Comparison of ENCODE assay signal across 18 cellular contexts in genomic region chr3:52176951-52177700, GRCh38. TPM values are rescaled to one million over a fixed set of nuclear protein-coding genes. Genes with fewer than 3 reads are reported as not detected.
DNase-seq lines count a peak whose midpoint lies in the region; ATAC-seq, FAIRE-seq and TF ChIP-seq lines count a peak whose summit lies in the region.
"Had no signal": no experiment of that assay in that cellular context is flagged by ENCODE, and none has a peak within 500 bp of the region (broad histone marks: within the 10 kb centered on the region; RNA-seq: fewer than 3 reads in every experiment).

No MANE protein-coding gene starts in this region.

- WGBS in right cardiac atrium, result 74% methylated on average over 15 of the region's 15 CpGs
- 24 to 37% methylated on average over 15 of the region's 15 CpGs for WGBS in aorta, 2 donors

- H3K4me1 ChIP-seq in right cardiac atrium (ENCODE audit: control insufficient read depth, insufficient read depth, low read length) (peaks cover under 1% of the 10 kb centered on the region), right atrium auricular region (no peaks in the 10 kb centered on the region), aorta (ENCODE audit: control insufficient read depth in 1 of 2, insufficient read depth in 2 of 2, low read length in 2 of 2) (no peaks in the 10 kb centered on the region)
- H3K4me1 ChIP-seq: Peyer's patch had no signal

- H3K4me3 ChIP-seq in right cardiac atrium (ENCODE audit: low read length) (no peak overlapping the region), right atrium auricular region (no peak overlapping the region), bronchial epithelial cell (ENCODE audit: low read depth, low read length) (no peak overlapping the region), aorta (ENCODE audit: low read length in 2 of 2) (no peak overlapping the region)
- H3K4me3 ChIP-seq: Peyer's patch had no signal

- TF ChIP-seq CTCF in right atrium auricular region (IDR thresholded peaks at IDR 0.05) (no peak), bronchial epithelial cell (IDR thresholded peaks at IDR 0.05; ENCODE audit: insufficient read depth, low read length, severe bottlenecking) (no peak), omental fat pad (IDR thresholded peaks at IDR 0.05) (no peak)

- H3K27ac ChIP-seq in right cardiac atrium (ENCODE audit: low read length) (no peak overlapping the region), right atrium auricular region (no peak overlapping the region), aorta (ENCODE audit: low read depth in 1 of 2, low read length in 2 of 2) (no peak overlapping the region)
- H3K27ac ChIP-seq: Peyer's patch had no signal

- no peak for FAIRE-seq in bronchial epithelial cell (lab: Jason Lieb, UNC)

- ATAC-seq in right cardiac atrium (peak; percentile 8 to 38), omental fat pad (ENCODE audit: low FRiP score) (peak; percentile 29), aorta (ENCODE audit: low FRiP score) (no peak), GM21515 (IDR thresholded peaks at IDR 0.05; ENCODE audit: unreplicated experiment) (no peak)
- ATAC-seq: CD8-positive, alpha-beta T cell had no signal

- no peaks in the 10 kb centered on the region for H3K27me3 ChIP-seq in right cardiac atrium (ENCODE audit: control insufficient read depth, insufficient read depth)
- no peaks in the 10 kb centered on the region for H3K27me3 ChIP-seq in right atrium auricular region
- H3K27me3 ChIP-seq in bronchial epithelial cell (ENCODE audit: control insufficient read depth, insufficient read depth, low read length), result peaks cover 8% of the 10 kb centered on the region
- no peaks in the 10 kb centered on the region for H3K27me3 ChIP-seq in aorta (ENCODE audit: control insufficient read depth in 1 of 2, insufficient read depth in 2 of 2, low read length in 1 of 2)
- H3K27me3 ChIP-seq: Peyer's patch had no signal

- DNase-seq in right cardiac atrium, result no peak
- no peak for DNase-seq in right atrium auricular region (ENCODE audit: low spot score)
- DNase-seq in bronchial epithelial cell (ENCODE audit: low read depth), result peak; percentile 33
- DNase-seq in omental fat pad (ENCODE audit: low spot score), result no peak
- DNase-seq in aorta, result peak; percentile 21 to 69
- DNase-seq in HT-29 (ENCODE audit: low spot score), result no peak
- no peak for DNase-seq in hepatic stellate cell (ENCODE audit: low spot score)
- DNase-seq: activated CD4-positive, alpha-beta T cell treated with anti-CD3 and anti-CD28 coated beads, Interleukin-2, amount 50 U/mL, for 48 hours; CD8-positive, alpha-beta T cell; foreskin melanocyte; naive B cell; NCI-H1930; NCI-H526; Peyer's patch; stimulated activated CD4-positive, alpha-beta T cell treated with anti-CD3 and anti-CD28 coated beads, Interleukin-1b, Interleukin-23, amount 100 ng/mL, for 48 hours; substantia nigra had no signal

- H3K9me3 ChIP-seq in right cardiac atrium (ENCODE audit: control insufficient read depth, low read length) (no peaks in the 10 kb centered on the region), right atrium auricular region (no peaks in the 10 kb centered on the region), aorta (ENCODE audit: control insufficient read depth, low read length) (no peaks in the 10 kb centered on the region)
- H3K9me3 ChIP-seq: Peyer's patch had no signal

- no peaks in the 10 kb centered on the region for H3K36me3 ChIP-seq in right atrium auricular region
- no peaks in the 10 kb centered on the region for H3K36me3 ChIP-seq in bronchial epithelial cell (ENCODE audit: control insufficient read depth, insufficient read depth, low read length)
- no peaks in the 10 kb centered on the region for H3K36me3 ChIP-seq in aorta (ENCODE audit: control insufficient read depth in 1 of 2, insufficient read depth in 2 of 2, low read length in 1 of 2)
- H3K36me3 ChIP-seq: Peyer's patch had no signal

- intact Hi-C loops in right cardiac atrium (cut with DNase I), result no loop called here
- intact Hi-C loops in aorta (cut with DNase I), result no loop called here

RNA-seq across cellular contexts. Expression of gene ALAS1, which starts 20.8 kb away (rescaled TPM):
- 100 to 1,000 TPM in 3 of 4 donors, 10 to 100 TPM in 1; 95.7 to 123 (median 110) TPM for total RNA-seq in right cardiac atrium
- polyA plus RNA-seq in right cardiac atrium, result 119 TPM
- 100 to 1,000 TPM in 1 of 2 donors, 10 to 100 TPM in 1; 69.7 to 103 TPM for total RNA-seq in right atrium auricular region
- total RNA-seq in bronchial epithelial cell, result 32.1 and 66.7 TPM in 2 replicates
- total RNA-seq in omental fat pad, result 10 to 100 TPM; 29.3 to 79.7 (median 31.0) TPM
- 10 to 100 TPM; 30.2 to 34.5 TPM for total RNA-seq in aorta
- 10 to 100 TPM; 14.4 to 16.5 TPM for polyA plus RNA-seq in aorta
- total RNA-seq in HT-29 (2014; rRNA removed; shearing (Covaris generic)), result 31.5 and 34.4 TPM in 2 replicates

RNA-seq across cellular contexts. Expression of gene POC1A, which starts 22.9 kb away (rescaled TPM):
- total RNA-seq in right cardiac atrium (1 to 10 TPM; 1.0 to 1.4 (median 1.3) TPM), right atrium auricular region (under 1 TPM; 0.47 to 0.78 TPM), bronchial epithelial cell (1.8 and 3.3 TPM in 2 replicates), omental fat pad (1 to 10 TPM in 3 of 4 donors, under 1 TPM in 1; 0.65 to 2.0 (median 1.2) TPM), aorta (1 to 10 TPM in 1 of 2 donors, under 1 TPM in 1; 0.91 to 2.1 TPM)
- polyA plus RNA-seq in right cardiac atrium (0.75 TPM), aorta (1 to 10 TPM in 1 of 2 donors, under 1 TPM in 1; 0.38 to 1.6 TPM)
- total RNA-seq in HT-29 (2014; rRNA removed; shearing (Covaris generic)), result 25.2 and 27.4 TPM in 2 replicates

RNA-seq across cellular contexts. Expression of gene TLR9, which starts 48.3 kb away (rescaled TPM):
- total RNA-seq in right cardiac atrium, result under 1 TPM; 0.09 to 0.24 (median 0.20) TPM
- polyA plus RNA-seq in right cardiac atrium, result 0.05 TPM
- not detected for total RNA-seq in right atrium auricular region
- total RNA-seq in bronchial epithelial cell, result not detected in 2 replicates
- under 1 TPM in 1 of 4 donors, not detected in 3; 0.19 TPM for total RNA-seq in omental fat pad
- total RNA-seq in aorta, result under 1 TPM; 0.42 to 0.81 TPM
- not detected for polyA plus RNA-seq in aorta
- not detected in 2 replicates for total RNA-seq in HT-29 (2014; rRNA removed; shearing (Covaris generic))
- total RNA-seq: HT1080 had no signal

Comparison
In these comparisons a context has a peak if more than half of its experiments do, and no peak if none do; other contexts are left out.
1. ATAC-seq: peak in right cardiac atrium (2 of 2) and omental fat pad (single experiment); none in aorta (single experiment) and GM21515 (single experiment).
2. DNase-seq: peak in bronchial epithelial cell (single experiment) and aorta (2 of 2); none in right cardiac atrium (0 of 3), right atrium auricular region (single experiment), omental fat pad (single experiment), HT-29 (single experiment) and hepatic stellate cell (single experiment).